In the genomic region with DNA sequence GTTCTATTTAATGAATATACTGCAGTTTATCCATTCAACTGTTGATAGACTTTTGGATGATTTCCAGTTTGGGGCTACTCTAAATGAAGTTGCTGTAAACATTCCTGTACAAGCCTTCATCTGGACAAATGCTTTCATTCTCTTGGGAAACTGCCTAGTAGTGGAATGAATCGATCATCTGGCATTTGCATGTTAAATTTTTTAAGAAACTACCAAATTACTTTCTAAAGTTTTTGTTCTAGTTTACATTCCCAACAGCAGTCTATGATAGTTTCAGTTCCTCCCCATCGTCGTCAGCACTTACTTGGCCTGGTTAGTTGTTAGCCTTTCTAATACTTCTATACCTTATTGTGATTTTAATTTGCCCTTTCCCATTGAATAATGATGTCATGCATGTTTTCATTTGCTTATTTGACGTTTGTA, we compare ENCODE assay signal across 1 cellular context.
TF ChIP-seq lines count a peak whose summit lies in the region.

No MANE protein-coding gene starts in this region.

TF ChIP-seq in HepG2, 621 proteins besides CTCF, POLR2A, EP300 and RAD21 (continued from another document):
- no peak for TF ChIP-seq ZNF407 (CRISPR knock-in tag; IDR thresholded peaks at IDR 0.05; ENCODE audit: not compliant biosample characterization)
